Comparison of ENCODE assay signal across 14 cellular contexts in genomic region chr11:45736424-45736823, GRCh38.
DNase-seq lines count a peak whose midpoint lies in the region; ATAC-seq and TF ChIP-seq lines count a peak whose summit lies in the region.
"Had no signal": no experiment of that assay in that cellular context is flagged by ENCODE, and none has a peak within 500 bp of the region (broad histone marks: within the 10 kb centered on the region; RNA-seq: fewer than 3 reads in every experiment).

No MANE protein-coding gene starts in this region.

- no peaks in the 10 kb centered on the region for H3K36me3 ChIP-seq in ACC112 (ENCODE audit: insufficient read depth, low read length)
- no peaks in the 10 kb centered on the region for H3K36me3 ChIP-seq in lower lobe of right lung
- H3K36me3 ChIP-seq: thyroid gland had no signal

- DNase-seq in HT1080 (ENCODE audit: low read depth) (peak; percentile 43), choroid plexus epithelial cell (ENCODE audit: low read depth) (peak; percentile 51), lower lobe of right lung (no peak), epidermal melanocyte (ENCODE audit: insufficient read length, low spot score) (no peak), DMS79 (lab: John Stamatoyannopoulos, UW) (no peak)
- DNase-seq: activated CD4-positive, alpha-beta T cell treated with anti-CD3 and anti-CD28 coated beads, Interleukin-2, amount 50 U/mL, for 1 hour; CD4-positive, alpha-beta T cell; effector memory CD8-positive, alpha-beta T cell; kidney had no signal

- TF ChIP-seq CTCF in choroid plexus epithelial cell (conservative IDR thresholded peaks at IDR 0.05; ENCODE audit: low read depth, low read length) (no peak), lower lobe of right lung (IDR thresholded peaks at IDR 0.05) (no peak)

- H3K27ac ChIP-seq in ACC112 (ENCODE audit: low read depth, low read length), result peak overlapping the region; percentile 55
- H3K27ac ChIP-seq in lower lobe of right lung, result no peak overlapping the region
- H3K27ac ChIP-seq: thyroid gland had no signal

- no peak overlapping the region for H2AFZ ChIP-seq in ACC112 (ENCODE audit: low read length, unreplicated experiment)

- H3K79me2 ChIP-seq in ACC112 (ENCODE audit: control insufficient read depth, insufficient read depth, low read length, unreplicated experiment), result no peaks in the 10 kb centered on the region

- H3K4me3 ChIP-seq in ACC112 (ENCODE audit: low read depth, low read length) (no peak overlapping the region), choroid plexus epithelial cell (ENCODE audit: low read depth, low read length) (no peak overlapping the region), lower lobe of right lung (no peak overlapping the region)
- H3K4me3 ChIP-seq: GM12878, thyroid gland had no signal

- intact Hi-C loops in lower lobe of right lung (cut with DNase I), result no loop called here

- H3K4me1 ChIP-seq in ACC112 (ENCODE audit: control insufficient read depth, insufficient read depth, low read length, unreplicated experiment) (peaks cover 12% of the 10 kb centered on the region), lower lobe of right lung (no peaks in the 10 kb centered on the region)
- H3K4me1 ChIP-seq: thyroid gland had no signal

- no peaks in the 10 kb centered on the region for H3K9me3 ChIP-seq in lower lobe of right lung
- H3K9me3 ChIP-seq: thyroid gland had no signal

- ATAC-seq in lower lobe of right lung, result peak; percentile 92 to 97
- no peak for ATAC-seq in GM21528 (IDR thresholded peaks at IDR 0.05; ENCODE audit: low FRiP score, unreplicated experiment)
- ATAC-seq in GM18858 (IDR thresholded peaks at IDR 0.05; ENCODE audit: unreplicated experiment), result no peak
- ATAC-seq: effector memory CD8-positive, alpha-beta T cell; GM12878 had no signal

- H3K27me3 ChIP-seq in ACC112 (ENCODE audit: insufficient read depth, low read length), result peaks cover 23% of the 10 kb centered on the region
- H3K27me3 ChIP-seq in lower lobe of right lung (ENCODE audit: low read depth), result no peaks in the 10 kb centered on the region
- H3K27me3 ChIP-seq: thyroid gland had no signal

Comparison
In these comparisons a context has a peak if more than half of its experiments do, and no peak if none do; other contexts are left out.
1. DNase-seq: peak in HT1080 (single experiment) and choroid plexus epithelial cell (single experiment); none in lower lobe of right lung (single experiment), epidermal melanocyte (single experiment) and DMS79 (single experiment).
2. ATAC-seq: peak in lower lobe of right lung (2 of 2); none in GM21528 (single experiment) and GM18858 (single experiment).